10 cellular contexts compared by ENCODE assay signal in the genomic region with DNA sequence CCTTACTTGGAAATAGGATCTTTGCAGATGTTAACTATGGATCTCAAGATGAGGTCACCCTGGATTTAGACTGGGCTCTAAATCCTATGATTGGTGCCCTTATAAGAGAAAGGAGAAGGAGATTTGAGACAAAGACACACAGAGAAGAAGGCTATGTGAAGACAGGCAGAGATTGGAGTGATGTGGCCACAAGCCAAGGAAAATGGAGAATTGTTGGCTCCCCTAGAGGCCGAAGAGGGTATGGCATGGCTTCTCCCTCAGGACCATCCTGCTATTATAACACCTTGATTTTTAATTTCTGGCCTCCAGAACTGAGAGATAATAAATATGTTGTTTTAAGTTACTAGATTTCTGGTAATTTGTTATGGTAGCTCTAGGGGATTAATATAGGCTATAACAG. TPM values are rescaled to one million over a fixed set of nuclear protein-coding genes. Genes with fewer than 3 reads are reported as not detected.
DNase-seq lines count a peak whose midpoint lies in the region; ATAC-seq, FAIRE-seq and TF ChIP-seq lines count a peak whose summit lies in the region.
"Had no signal": no experiment of that assay in that cellular context is flagged by ENCODE, and none has a peak within 500 bp of the region (broad histone marks: within the 10 kb centered on the region; RNA-seq: fewer than 3 reads in every experiment).

No MANE protein-coding gene starts in this region.

- TF ChIP-seq CTCF in HEK293 (tag by site-specific recombination; IDR thresholded peaks at IDR 0.05) (0 out of 2 replicates have a peak, but pooled peaks have one; percentile 45), K562 (IDR thresholded peaks at IDR 0.05 in 2 of 3, conservative IDR thresholded peaks at IDR 0.05 in 1 of 3; ENCODE audit: insufficient read depth in 2 of 3, low read depth in 1 of 3, low read length in 3 of 3) (peak; percentile 69 to 89 (median 80)), neural crest cell (conservative IDR thresholded peaks at IDR 0.05) (peak; percentile 64)

- no peak overlapping the region for H2AFZ ChIP-seq in K562 (ENCODE audit: low read depth, low read length)

- H3K9me3 ChIP-seq in HEK293 (ENCODE audit: control insufficient read depth, insufficient read depth, low read depth, low read length), result no peaks in the 10 kb centered on the region
- no peaks in the 10 kb centered on the region for H3K9me3 ChIP-seq in K562 (replicated peaks; ENCODE audit: control insufficient read depth, insufficient read depth, low read depth, low read length)
- H3K9me3 ChIP-seq: gastrocnemius medialis had no signal

- peaks cover 38% of the 10 kb centered on the region for H3K79me2 ChIP-seq in K562 (ENCODE audit: control insufficient read depth, insufficient read depth, low read length)

- TF ChIP-seq EP300 in K562 (IDR thresholded peaks at IDR 0.05; ENCODE audit: low read length), result no peak

- no peaks in the 10 kb centered on the region for H3K9me1 ChIP-seq in K562 (ENCODE audit: control insufficient read depth, insufficient read depth, low read length)

- no peaks in the 10 kb centered on the region for H3K36me3 Mint-ChIP-seq in neural crest cell (ENCODE audit: low read depth)

- WGBS in K562 (ENCODE audit: insufficient coverage, low coverage, missing lambda C conversion rate), result 10% methylated on average over 1 of the region's 1 CpG

- no peak overlapping the region for H3K27ac Mint-ChIP-seq in neural crest cell (ENCODE audit: unreplicated experiment)
- H3K27ac Mint-ChIP-seq: activated CD8-positive, alpha-beta memory T cell treated with anti-CD3 and anti-CD28 coated beads, Interleukin-2, amount 10 ng/mL, durations not matched to agents 7 days and 5 days had no signal

- H3K4me3 ChIP-seq in HEK293 (ENCODE audit: low read depth, low read length) (no peak overlapping the region), K562 (no peak overlapping the region), H7 (ENCODE audit: insufficient read depth, low read depth, low read length) (no peak overlapping the region)
- H3K4me3 ChIP-seq: gastrocnemius medialis had no signal

- CTCF ChIA-PET in HEK293 (lab: Yijun Ruan, JAX) (interaction anchor here (0.5 to 1.5 kb wide), 6 partner anchors 9 to 221 kb away, joined by 3 to 6 read pairs (median 4); no protein-coding TSS in a partner anchor), K562 (lab: Yijun Ruan, JAX; ENCODE audit: low intra/inter-chr PET ratio) (no interaction called here)

- H3K4me1 Mint-ChIP-seq in neural crest cell, result no peaks in the 10 kb centered on the region
- H3K4me1 Mint-ChIP-seq: activated CD8-positive, alpha-beta memory T cell treated with anti-CD3 and anti-CD28 coated beads, Interleukin-2, amount 10 ng/mL, durations not matched to agents 7 days and 5 days had no signal

- H4K20me1 ChIP-seq in K562 (replicated peaks; ENCODE audit: control insufficient read depth, insufficient read depth, low read length), result no peaks in the 10 kb centered on the region

- H3K9ac ChIP-seq in K562 (ENCODE audit: insufficient read depth in 1 of 2, low read depth in 2 of 2, low read length in 2 of 2), result no peak overlapping the region

- no peaks in the 10 kb centered on the region for H3K27me3 ChIP-seq in K562 (ENCODE audit: control insufficient read depth in 2 of 2, insufficient read depth in 2 of 2, low read length in 2 of 2)
- no peaks in the 10 kb centered on the region for H3K27me3 ChIP-seq in H7 (ENCODE audit: control insufficient read depth, insufficient read depth, low read length)
- H3K27me3 ChIP-seq: gastrocnemius medialis had no signal

- H3K27me3 Mint-ChIP-seq in neural crest cell (ENCODE audit: low read depth), result peaks cover 4% of the 10 kb centered on the region

- DNase-seq in NCI-H2029 (lab: John Stamatoyannopoulos, UW) (peak; percentile 21), NCI-H2029 treated with DMSO at 0.1 percent for 48 hours (lab: John Stamatoyannopoulos, UW) (no peak), K562 (ENCODE audit: extremely low read depth in 1 of 4, low spot score in 3 of 4) (peak; percentile 48 to 69 (median 66)), neural crest cell (ENCODE audit: low read depth, low spot score) (no peak), H7 (no peak), RCC 7860 (ENCODE audit: low spot score) (no peak)
- DNase-seq: activated CD8-positive, alpha-beta memory T cell treated with anti-CD3 and anti-CD28 coated beads, Interleukin-2, amount 10 ng/mL, durations not matched to agents 7 days and 5 days; gastrocnemius medialis had no signal

- ATAC-seq in K562 (peak; percentile 85), GM21576 (IDR thresholded peaks at IDR 0.05; ENCODE audit: unreplicated experiment) (no peak)
- ATAC-seq: activated CD8-positive, alpha-beta memory T cell treated with anti-CD3 and anti-CD28 coated beads, Interleukin-2, amount 10 ng/mL, durations not matched to agents 7 days and 5 days; gastrocnemius medialis had no signal

- H3K36me3 ChIP-seq in HEK293 (ENCODE audit: control insufficient read depth in 2 of 2, insufficient read depth in 1 of 2, low read length in 2 of 2) (no peaks in the 10 kb centered on the region), K562 (ENCODE audit: control insufficient read depth, insufficient read depth, low read length) (peaks cover 15% of the 10 kb centered on the region; the same call in 2 of the 3 replicates), H7 (replicated peaks; ENCODE audit: control insufficient read depth, insufficient read depth, low read length) (no peaks in the 10 kb centered on the region)
- H3K36me3 ChIP-seq: gastrocnemius medialis had no signal

- no peak overlapping the region for H3K4me2 ChIP-seq in K562 (ENCODE audit: insufficient read depth, low read length)

- TF ChIP-seq POLR2A in K562 (conservative IDR thresholded peaks at IDR 0.05), result no peak

- in situ Hi-C loops in K562 (cut with MboI), result no loop called here

- intact Hi-C loops in K562 (cut with micrococcal nuclease), result loop anchor here (10.0 kb wide), 1 partner anchor 555 kb away; no protein-coding TSS in a partner anchor

- peaks cover 6% of the 10 kb centered on the region for H3K9me3 Mint-ChIP-seq in neural crest cell

- H3K4me1 ChIP-seq in HEK293 (ENCODE audit: control insufficient read depth, insufficient read depth, low read length) (0 out of 2 replicates have a peak, but pooled peaks cover 2% of the 10 kb centered on the region), K562 (replicated peaks in 1 of 2; ENCODE audit: control insufficient read depth in 2 of 2, insufficient read depth in 2 of 2, low read length in 2 of 2) (peaks cover 0 to 9% of the 10 kb centered on the region in 2 experiments; a peak in 3 of 5 replicates)
- H3K4me1 ChIP-seq: gastrocnemius medialis had no signal

- TF ChIP-seq RAD21 in K562 (CRISPR knock-in tag; conservative IDR thresholded peaks at IDR 0.05 in 1 of 2, IDR thresholded peaks at IDR 0.05 in 1 of 2), result peak in 1 of 2 experiments; percentile 26; a peak in 2 of 4 replicates

- no TSS peak for BruUV-seq in K562 (replicated peaks; lab: Mats Ljungman, UMichigan)

- POLR2A ChIA-PET in HEK293 (lab: Yijun Ruan, JAX) (no interaction called here), K562 (lab: Yijun Ruan, JAX) (interaction anchor here (1.3 to 3.2 kb wide), 2 partner anchors 9 to 15 kb away, joined by 3 to 23 read pairs; a partner anchor contains a TSS)

- peak; percentile 71 for FAIRE-seq in K562 (lab: Jason Lieb, UNC)
- FAIRE-seq in RCC 7860 (lab: Jason Lieb, UNC), result no peak

- H3K27ac ChIP-seq in HEK293 (ENCODE audit: extremely low read depth, low read depth, low read length) (no peak overlapping the region), K562 (ENCODE audit: extremely low read depth, low read depth, low read length) (no peak overlapping the region)

- H3K4me3 Mint-ChIP-seq in neural crest cell, result no peak overlapping the region
- H3K4me3 Mint-ChIP-seq: activated CD8-positive, alpha-beta memory T cell treated with anti-CD3 and anti-CD28 coated beads, Interleukin-2, amount 10 ng/mL, durations not matched to agents 7 days and 5 days had no signal

TF ChIP-seq in HEK293, 187 proteins besides CTCF, POLR2A, EP300 and RAD21 (continues in another document):
- TF ChIP-seq, protein P1, sequence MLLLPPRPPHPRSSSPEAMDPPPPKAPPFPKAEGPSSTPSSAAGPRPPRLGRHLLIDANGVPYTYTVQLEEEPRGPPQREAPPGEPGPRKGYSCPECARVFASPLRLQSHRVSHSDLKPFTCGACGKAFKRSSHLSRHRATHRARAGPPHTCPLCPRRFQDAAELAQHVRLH (tag by site-specific recombination; IDR thresholded peaks at IDR 0.05), result 0 out of 2 replicates have a peak, but pooled peaks have one; percentile 44

TF ChIP-seq in K562, 482 proteins besides CTCF, POLR2A, EP300 and RAD21 (continues in another document):
- 0 out of 2 replicates have a peak, but pooled peaks have one; percentile 4 for TF ChIP-seq NCOR1 (IDR thresholded peaks at IDR 0.05)
- peak in 1 of 2 experiments; percentile 99; a peak in 2 of 3 replicates for TF ChIP-seq CBX3 (IDR thresholded peaks at IDR 0.05; ENCODE audit: borderline replicate concordance in 1 of 2, low read length in 2 of 2)
- TF ChIP-seq RBM25 (IDR thresholded peaks at IDR 0.05; ENCODE audit: low read depth, low read length, severe bottlenecking), result peak; percentile 87
- peak; percentile 71; the same call in 1 of the 2 replicates for TF ChIP-seq PHF21A (IDR thresholded peaks at IDR 0.05; ENCODE audit: borderline replicate concordance, low read depth)
- no peak for TF ChIP-seq ZNF584 (CRISPR knock-in tag; IDR thresholded peaks at IDR 0.05; ENCODE audit: low read depth)

RNA-seq across cellular contexts. Expression of a gene that starts 7.6 kb away (rescaled TPM):
- total RNA-seq in K562 (2011; cell fraction: chromatin; rRNA removed; ENCODE audit: low replicate concordance), result 24.5 and 40.6 TPM in 2 replicates
- total RNA-seq in K562 (2011; cell fraction: nucleolus; rRNA removed), result 19.3 and 19.7 TPM in 2 replicates
- total RNA-seq in K562 (2011; cell fraction: nucleoplasm; rRNA removed), result 25.8 and 45.2 TPM in 2 replicates
- 12.4 and 14.0 TPM in 2 replicates for total RNA-seq in K562 (2014; rRNA removed)
- 15.6 and 18.7 TPM in 2 replicates for total RNA-seq in K562 (2014; rRNA removed; fragmentation: Illumina TruSeq; extraction: Trizol)
- 15.3 and 16.2 TPM in 2 replicates for total RNA-seq in K562 (2015; rRNA removed; fragmentation: Illumina TruSeq; extraction: Trizol)
- total RNA-seq in K562 (2021), result 21.6 and 22.4 TPM in 2 replicates
- polyA plus RNA-seq in K562 (2011; rRNA removed), result 20.1 and 25.6 TPM in 2 replicates
- polyA plus RNA-seq in K562 (2011; cell fraction: cytosol; rRNA removed), result 23.2 and 28.5 TPM in 2 replicates
- polyA plus RNA-seq in K562 (2011; cell fraction: nucleus; rRNA removed), result 22.5 and 26.8 TPM in 2 replicates
- polyA plus RNA-seq in K562 (2012), result 15.7 and 16.9 TPM in 2 replicates
- polyA plus RNA-seq in K562 (2014; fragmentation: Illumina TruSeq; extraction: Trizol), result 14.9 and 15.8 TPM in 2 replicates
- 10 to 100 TPM in 1 of 2 experiments, 1 to 10 TPM in 1; 9.6 to 10.7 TPM for polyA plus RNA-seq in K562 (2014; fragmentation: Nextera tagmentation; extraction: Ambion mirVana)
- 12.4 and 15.6 TPM in 2 replicates for polyA plus RNA-seq in K562 (2014; rRNA removed)
- 13.3 and 16.3 TPM in 2 replicates for polyA minus RNA-seq in K562 (2011; rRNA and poly(A)+ RNA removed)
- 10.7 and 11.7 TPM in 2 replicates for polyA minus RNA-seq in K562 (2011; cell fraction: cytosol; rRNA and poly(A)+ RNA removed)
- 8.5 and 14.1 TPM in 2 replicates for polyA minus RNA-seq in K562 (2011; cell fraction: nucleus; rRNA and poly(A)+ RNA removed)
- 10.0 and 11.8 TPM in 2 replicates for total RNA-seq in neural crest cell
- 2.4 and 4.0 TPM in 2 replicates for total RNA-seq in H7 (2014; rRNA removed; shearing (Covaris generic))

Comparison
In these comparisons a context has a peak if more than half of its experiments do, and no peak if none do; other contexts are left out.
1. DNase-seq: peak in NCI-H2029 (single experiment) and K562 (4 of 4); none in NCI-H2029 treated with DMSO at 0.1 percent for 48 hours (single experiment), neural crest cell (single experiment), H7 (single experiment) and RCC 7860 (single experiment).
2. Peak in every context shown above with its lines, with median percentiles within 50 percentile points of each other: CTCF ChIP-seq.